In genomic region chr3:181726351-181727121, GRCh38 we compare ENCODE assay signal across 9 cellular contexts. TPM values are rescaled to one million over a fixed set of nuclear protein-coding genes. Genes with fewer than 3 reads are reported as not detected.
DNase-seq lines count a peak whose midpoint lies in the region; ATAC-seq and TF ChIP-seq lines count a peak whose summit lies in the region.
"Had no signal": no experiment of that assay in that cellular context is flagged by ENCODE, and none has a peak within 500 bp of the region (broad histone marks: within the 10 kb centered on the region; RNA-seq: fewer than 3 reads in every experiment).

No MANE protein-coding gene starts in this region.

- peaks cover 89% of the 10 kb centered on the region for H3K27me3 ChIP-seq in kidney epithelial cell (ENCODE audit: control insufficient read depth, insufficient read depth, low read length)

- peaks cover 93% of the 10 kb centered on the region for H3K27me3 Mint-ChIP-seq in activated T-cell treated with anti-CD3 and anti-CD28 coated beads, Interleukin-2, amount 50 U/mL, for 72 hours (ENCODE audit: low read depth)
- H3K27me3 Mint-ChIP-seq in activated naive CD8-positive, alpha-beta T cell treated with anti-CD3 and anti-CD28 coated beads, Interleukin-2, amount 10 ng/mL, durations not matched to agents 7 days and 5 days: peaks cover 91% of the 10 kb centered on the region

- H3K9me3 Mint-ChIP-seq in activated T-cell treated with anti-CD3 and anti-CD28 coated beads, Interleukin-2, amount 50 U/mL, for 72 hours: peaks cover 4 to 12% of the 10 kb centered on the region in 2 donors
- H3K9me3 Mint-ChIP-seq in activated naive CD8-positive, alpha-beta T cell treated with anti-CD3 and anti-CD28 coated beads, Interleukin-2, amount 10 ng/mL, durations not matched to agents 7 days and 5 days: peaks cover 9% of the 10 kb centered on the region

- ATAC-seq in activated T-cell treated with anti-CD3 and anti-CD28 coated beads, Interleukin-2, amount 50 U/mL, for 72 hours (replicated peaks in 1 of 2): no peak
- no peak for ATAC-seq in activated naive CD8-positive, alpha-beta T cell treated with anti-CD3 and anti-CD28 coated beads, Interleukin-2, amount 10 ng/mL, durations not matched to agents 7 days and 5 days (ENCODE audit: low read depth)

- no peak for DNase-seq in activated T-cell treated with anti-CD3 and anti-CD28 coated beads, Interleukin-2, amount 50 U/mL, for 72 hours
- DNase-seq in activated T-cell treated with anti-CD3 and anti-CD28 coated beads for 4 hours: no peak
- no peak for DNase-seq in activated naive CD8-positive, alpha-beta T cell treated with anti-CD3 and anti-CD28 coated beads, Interleukin-2, amount 10 ng/mL, durations not matched to agents 7 days and 5 days
- DNase-seq in kidney epithelial cell (ENCODE audit: low read depth): no peak
- DNase-seq in activated CD4-positive, CD25-positive, alpha-beta regulatory T cell (lab: John Stamatoyannopoulos, UW): no peak
- no peak for DNase-seq in G401 (ENCODE audit: low spot score)
- DNase-seq in GOT3 (lab: John Stamatoyannopoulos, UW): no peak
- DNase-seq: DND-41 had no signal

- H3K4me3 ChIP-seq in kidney epithelial cell (ENCODE audit: low read depth, low read length): no peak overlapping the region

- H3K27ac ChIP-seq in temporal lobe (ENCODE audit: low read depth, low read length): peak overlapping the region; percentile 79

- POLR2A ChIA-PET in activated naive CD8-positive, alpha-beta T cell treated with anti-CD3 and anti-CD28 coated beads, Interleukin-2, amount 10 ng/mL, durations not matched to agents 7 days and 5 days (lab: Charles Lee): no interaction called here

- H3K4me3 Mint-ChIP-seq in activated T-cell treated with anti-CD3 and anti-CD28 coated beads, Interleukin-2, amount 50 U/mL, for 72 hours: peak overlapping the region; percentile 51 to 61
- H3K4me3 Mint-ChIP-seq in activated naive CD8-positive, alpha-beta T cell treated with anti-CD3 and anti-CD28 coated beads, Interleukin-2, amount 10 ng/mL, durations not matched to agents 7 days and 5 days: peak overlapping the region; percentile 68

- H3K4me1 Mint-ChIP-seq in activated T-cell treated with anti-CD3 and anti-CD28 coated beads, Interleukin-2, amount 50 U/mL, for 72 hours (ENCODE audit: low read depth): peaks cover 22% of the 10 kb centered on the region
- peaks cover 13% of the 10 kb centered on the region for H3K4me1 Mint-ChIP-seq in activated naive CD8-positive, alpha-beta T cell treated with anti-CD3 and anti-CD28 coated beads, Interleukin-2, amount 10 ng/mL, durations not matched to agents 7 days and 5 days

- peaks cover 22 to 26% of the 10 kb centered on the region in 2 donors for H3K36me3 Mint-ChIP-seq in activated T-cell treated with anti-CD3 and anti-CD28 coated beads, Interleukin-2, amount 50 U/mL, for 72 hours (ENCODE audit: insufficient read depth in 2 of 2)
- H3K36me3 Mint-ChIP-seq in activated naive CD8-positive, alpha-beta T cell treated with anti-CD3 and anti-CD28 coated beads, Interleukin-2, amount 10 ng/mL, durations not matched to agents 7 days and 5 days: peaks cover 5% of the 10 kb centered on the region

- H3K27ac Mint-ChIP-seq in activated T-cell treated with anti-CD3 and anti-CD28 coated beads, Interleukin-2, amount 50 U/mL, for 72 hours: peak overlapping the region; percentile 25
- H3K27ac Mint-ChIP-seq in activated naive CD8-positive, alpha-beta T cell treated with anti-CD3 and anti-CD28 coated beads, Interleukin-2, amount 10 ng/mL, durations not matched to agents 7 days and 5 days: peak overlapping the region; percentile 48

- peak; percentile 21 for TF ChIP-seq CTCF in kidney epithelial cell (IDR thresholded peaks at IDR 0.05; ENCODE audit: insufficient read depth, low read length, poor library complexity, severe bottlenecking)

- H3K36me3 ChIP-seq in kidney epithelial cell (ENCODE audit: control insufficient read depth, insufficient read depth, low read length): no peaks in the 10 kb centered on the region

- in situ Hi-C loops in G401 (cut with HindIII; ENCODE audit: low sequenced_read_pairs): no loop called here

RNA-seq across cellular contexts. Expression of gene SOX2, which starts 14.8 kb away (rescaled TPM):
- under 1 TPM in 1 of 2 donors, not detected in 1; 0.16 TPM for total RNA-seq in activated T-cell treated with anti-CD3 and anti-CD28 coated beads, Interleukin-2, amount 50 U/mL, for 72 hours
- not detected for total RNA-seq in activated naive CD8-positive, alpha-beta T cell treated with anti-CD3 and anti-CD28 coated beads, Interleukin-2, amount 10 ng/mL, durations not matched to agents 7 days and 5 days
- total RNA-seq in kidney epithelial cell: not detected in 2 replicates
- total RNA-seq in temporal lobe: 72.0 TPM
- total RNA-seq in G401 (2014; rRNA removed; shearing (Covaris generic)): not detected in 2 replicates

Comparison
In these comparisons a context has a peak if more than half of its experiments do, and no peak if none do; other contexts are left out.
1. RNA of gene SOX2, which starts 14.8 kb away (total RNA-seq): 72.0 TPM in temporal lobe (single experiment); 0.16 TPM in activated T-cell treated with anti-CD3 and anti-CD28 coated beads, Interleukin-2, amount 50 U/mL, for 72 hours, not detected in activated naive CD8-positive, alpha-beta T cell treated with anti-CD3 and anti-CD28 coated beads, Interleukin-2, amount 10 ng/mL, durations not matched to agents 7 days and 5 days, not detected in kidney epithelial cell and not detected in G401; every median in the first group is over 10 times any median in the second.